Comparison of ENCODE assay signal across 8 cellular contexts in the genomic region with DNA sequence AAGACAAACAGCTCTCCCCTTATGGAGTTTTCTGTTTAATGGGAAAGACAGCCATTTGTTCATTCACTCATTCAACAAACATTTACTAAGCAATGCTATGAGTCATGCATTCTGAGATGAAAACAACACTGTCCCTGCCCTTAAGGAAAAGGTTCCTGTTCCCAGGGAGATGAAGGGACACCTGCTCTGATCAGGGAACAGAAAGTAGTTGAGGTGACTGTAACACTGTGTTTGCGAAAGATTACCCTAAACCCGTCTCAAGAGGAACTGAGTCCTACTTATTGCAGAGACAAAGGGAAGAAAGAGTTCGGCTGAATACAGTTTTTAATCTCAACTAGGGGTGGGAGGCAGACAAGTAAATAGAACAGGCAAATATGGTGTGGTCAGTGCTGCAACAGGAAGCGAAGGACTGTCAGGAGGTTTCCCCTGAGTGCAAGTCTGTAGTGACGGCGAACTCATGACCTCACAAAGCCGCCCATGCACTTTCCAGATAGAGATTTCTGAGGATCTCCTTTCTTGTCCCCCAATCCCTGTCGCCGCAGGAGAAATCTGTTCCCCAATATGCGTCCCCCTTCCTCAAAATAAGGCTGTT. TPM values are rescaled to one million over a fixed set of nuclear protein-coding genes. Genes with fewer than 3 reads are reported as not detected.
DNase-seq lines count a peak whose midpoint lies in the region; ATAC-seq and TF ChIP-seq lines count a peak whose summit lies in the region.

No MANE protein-coding gene starts in this region.

- DNase-seq in H7 (no peak), MV-4-11 (lab: John Stamatoyannopoulos, UW) (peak; percentile 99), glomerular endothelial cell (ENCODE audit: extremely low read depth, low read depth, low spot score) (peak; percentile 10), osteocyte (ENCODE audit: extremely low spot score, unreplicated experiment) (no peak), islet precursor cell (no peak)
- peak; percentile 15 for DNase-seq in activated T-helper 1 cell treated with anti-CD3 and anti-CD28 coated beads, Interleukin-12 subunit alpha, Interleukin-12 subunit beta, Interleukin-2, Interleukin-4 antibody, amounts not matched to agents 30 ng/mL and 10 ng/mL and 1 ng/mL, durations not matched to agents 14 hours and 24 hours and 36 hours (ENCODE audit: low spot score)

- peaks cover 2% of the 10 kb centered on the region; the same call in 1 of the 2 replicates for H3F3A ChIP-seq in DOHH2 (ENCODE audit: control insufficient read depth, insufficient read depth)

- no peaks in the 10 kb centered on the region for H3K27me3 ChIP-seq in DOHH2 (ENCODE audit: control insufficient read depth, low read length)
- H3K27me3 ChIP-seq in H7 (ENCODE audit: control insufficient read depth, insufficient read depth, low read length), result no peaks in the 10 kb centered on the region

- peaks cover 82% of the 10 kb centered on the region for H3K79me2 ChIP-seq in DOHH2 (ENCODE audit: control insufficient read depth, low read length)

- no peaks in the 10 kb centered on the region for H3K9me2 ChIP-seq in DOHH2 (replicated peaks; ENCODE audit: control insufficient read depth, low read length)

- peak overlapping the region; percentile 98 for H3K27ac Mint-ChIP-seq in activated T-helper 1 cell treated with anti-CD3 and anti-CD28 coated beads, Interleukin-12 subunit alpha, Interleukin-12 subunit beta, Interleukin-2, Interleukin-4 antibody, amounts not matched to agents 30 ng/mL and 10 ng/mL and 1 ng/mL, durations not matched to agents 14 hours and 24 hours and 36 hours
- peak overlapping the region; percentile 89 for H3K27ac Mint-ChIP-seq in osteocyte (ENCODE audit: unreplicated experiment)

- H4K20me1 ChIP-seq in DOHH2 (ENCODE audit: control insufficient read depth, insufficient read depth, low read depth, low read length), result peaks cover 4% of the 10 kb centered on the region; the same call in 1 of the 2 replicates

- H3K4me3 ChIP-seq in DOHH2 (ENCODE audit: low read length) (peak overlapping the region; percentile 97), H7 (ENCODE audit: insufficient read depth, low read depth, low read length) (peak overlapping the region; percentile 69)

- no peak for TF ChIP-seq CTCF in DOHH2 (IDR thresholded peaks at IDR 0.05; ENCODE audit: low read depth, low read length, poor library complexity, severe bottlenecking)
- TF ChIP-seq CTCF in osteocyte (IDR thresholded peaks at IDR 0.05), result no peak

- peaks cover 30% of the 10 kb centered on the region for H3K4me1 ChIP-seq in DOHH2 (ENCODE audit: control insufficient read depth, low read length)

- H3K9me3 Mint-ChIP-seq in activated T-helper 1 cell treated with anti-CD3 and anti-CD28 coated beads, Interleukin-12 subunit alpha, Interleukin-12 subunit beta, Interleukin-2, Interleukin-4 antibody, amounts not matched to agents 30 ng/mL and 10 ng/mL and 1 ng/mL, durations not matched to agents 14 hours and 24 hours and 36 hours, result no peaks in the 10 kb centered on the region
- no peaks in the 10 kb centered on the region for H3K9me3 Mint-ChIP-seq in osteocyte (ENCODE audit: unreplicated experiment)

- H3K4me3 Mint-ChIP-seq in activated T-helper 1 cell treated with anti-CD3 and anti-CD28 coated beads, Interleukin-12 subunit alpha, Interleukin-12 subunit beta, Interleukin-2, Interleukin-4 antibody, amounts not matched to agents 30 ng/mL and 10 ng/mL and 1 ng/mL, durations not matched to agents 14 hours and 24 hours and 36 hours, result peak overlapping the region; percentile 98
- peak overlapping the region; percentile 92 for H3K4me3 Mint-ChIP-seq in osteocyte (ENCODE audit: unreplicated experiment)

- no peaks in the 10 kb centered on the region for H3K27me3 Mint-ChIP-seq in activated T-helper 1 cell treated with anti-CD3 and anti-CD28 coated beads, Interleukin-12 subunit alpha, Interleukin-12 subunit beta, Interleukin-2, Interleukin-4 antibody, amounts not matched to agents 30 ng/mL and 10 ng/mL and 1 ng/mL, durations not matched to agents 14 hours and 24 hours and 36 hours (ENCODE audit: insufficient read depth)
- no peaks in the 10 kb centered on the region for H3K27me3 Mint-ChIP-seq in osteocyte (ENCODE audit: unreplicated experiment)

- H3K27ac ChIP-seq in DOHH2 (ENCODE audit: low read depth, low read length), result peak overlapping the region; percentile 26; the same call in 1 of the 2 replicates

- peaks cover 3% of the 10 kb centered on the region for H3K36me3 Mint-ChIP-seq in activated T-helper 1 cell treated with anti-CD3 and anti-CD28 coated beads, Interleukin-12 subunit alpha, Interleukin-12 subunit beta, Interleukin-2, Interleukin-4 antibody, amounts not matched to agents 30 ng/mL and 10 ng/mL and 1 ng/mL, durations not matched to agents 14 hours and 24 hours and 36 hours (ENCODE audit: low read depth)
- no peaks in the 10 kb centered on the region for H3K36me3 Mint-ChIP-seq in osteocyte (ENCODE audit: unreplicated experiment)

- no peaks in the 10 kb centered on the region for H3K9me3 ChIP-seq in DOHH2 (ENCODE audit: control insufficient read depth, insufficient read depth, low read length)

- H3K4me2 ChIP-seq in DOHH2 (ENCODE audit: low read length), result peak overlapping the region; percentile 77

- H3K4me1 Mint-ChIP-seq in activated T-helper 1 cell treated with anti-CD3 and anti-CD28 coated beads, Interleukin-12 subunit alpha, Interleukin-12 subunit beta, Interleukin-2, Interleukin-4 antibody, amounts not matched to agents 30 ng/mL and 10 ng/mL and 1 ng/mL, durations not matched to agents 14 hours and 24 hours and 36 hours (ENCODE audit: low read depth), result peaks cover 46% of the 10 kb centered on the region
- H3K4me1 Mint-ChIP-seq in osteocyte (ENCODE audit: unreplicated experiment), result peaks cover 34% of the 10 kb centered on the region

- intact Hi-C loops in activated T-helper 1 cell treated with anti-CD3 and anti-CD28 coated beads, Interleukin-12 subunit alpha, Interleukin-12 subunit beta, Interleukin-2, Interleukin-4 antibody, amounts not matched to agents 30 ng/mL and 10 ng/mL and 1 ng/mL, durations not matched to agents 14 hours and 24 hours and 36 hours (cut with micrococcal nuclease), result loop anchor here (1.0 to 5.0 kb wide), 5 partner anchors 38 to 584 kb away; a partner anchor contains a TSS

- ATAC-seq in activated CD4-positive, CD25-positive, alpha-beta regulatory T cell treated with anti-CD3 and anti-CD28 coated beads, Interleukin-2, amount 50 U/mL, for 24 hours, result no peak

- H3K36me3 ChIP-seq in DOHH2 (ENCODE audit: control insufficient read depth, low read length) (peaks cover 21% of the 10 kb centered on the region), H7 (replicated peaks; ENCODE audit: control insufficient read depth, insufficient read depth, low read length) (peaks cover 4% of the 10 kb centered on the region)

RNA-seq across cellular contexts. Expression of a gene that starts 0.7 kb away (rescaled TPM):
- 16.1 and 17.6 TPM in 2 replicates for total RNA-seq in H7 (2014; rRNA removed; shearing (Covaris generic))
- total RNA-seq in activated T-helper 1 cell treated with anti-CD3 and anti-CD28 coated beads, Interleukin-12 subunit alpha, Interleukin-12 subunit beta, Interleukin-2, Interleukin-4 antibody, amounts not matched to agents 30 ng/mL and 10 ng/mL and 1 ng/mL, durations not matched to agents 14 hours and 24 hours and 36 hours, result 34.6 and 35.4 TPM in 2 replicates
- 24.0 and 26.4 TPM in 2 replicates for total RNA-seq in glomerular endothelial cell
- total RNA-seq in osteocyte, result 26.7 and 29.7 TPM in 2 replicates

Comparison
In these comparisons a context has a peak if more than half of its experiments do, and no peak if none do; other contexts are left out.
1. DNase-seq: peak in MV-4-11 (single experiment), activated T-helper 1 cell treated with anti-CD3 and anti-CD28 coated beads, Interleukin-12 subunit alpha, Interleukin-12 subunit beta, Interleukin-2, Interleukin-4 antibody, amounts not matched to agents 30 ng/mL and 10 ng/mL and 1 ng/mL, durations not matched to agents 14 hours and 24 hours and 36 hours (single experiment) and glomerular endothelial cell (single experiment); none in H7 (single experiment), osteocyte (single experiment) and islet precursor cell (single experiment).